ENCODE assay signal across 8 cellular contexts in genomic region chr11:67485873-67486343, GRCh38. TPM values are rescaled to one million over a fixed set of nuclear protein-coding genes. Genes with fewer than 3 reads are reported as not detected.
A peak's percentile ranks its signal among the peaks of the same experiment; 100 is the strongest.
DNase-seq lines count a peak whose midpoint lies in the region; ATAC-seq and TF ChIP-seq lines count a peak whose summit lies in the region.
"Not testable (repeated sequence)": the region's sequence is repeated elsewhere in the genome, so short reads cannot be mapped to it uniquely, and the experiment has no call there.
"Had no signal": no experiment of that assay in that cellular context is flagged by ENCODE, and none has a peak within 500 bp of the region (broad histone marks: within the 10 kb centered on the region; RNA-seq: fewer than 3 reads in every experiment).

No MANE protein-coding gene starts in this region.

- peak overlapping the region; percentile 4 for H3K4me3 ChIP-seq in OCI-LY1 (ENCODE audit: low read depth, low read length, poor library complexity, severe bottlenecking)
- not testable (repeated sequence) for H3K4me3 ChIP-seq in osteoblast (ENCODE audit: insufficient read depth, low read length)

- H3K9ac ChIP-seq in H9 (ENCODE audit: extremely low read depth, insufficient read length, low read length); OCI-LY1 (ENCODE audit: low read length): not testable (repeated sequence)

- not testable (repeated sequence) for H3K27ac Mint-ChIP-seq in H9
- H3K27ac Mint-ChIP-seq in activated CD4-positive, alpha-beta memory T cell treated with anti-CD3 and anti-CD28 coated beads for 36 hours: peak overlapping the region; percentile 99
- peak overlapping the region; percentile 94 for H3K27ac Mint-ChIP-seq in activated naive CD4-positive, alpha-beta T cell treated with anti-CD3 and anti-CD28 coated beads, Interleukin-2, amount 50 U/mL, for 24 hours

- not testable (repeated sequence) for H2BK15ac ChIP-seq in H9 (ENCODE audit: low read depth, low read length)

- not testable (repeated sequence) for H3K23me2 ChIP-seq in H9 (ENCODE audit: insufficient read length, low read depth, low read length, poor library complexity, severe bottlenecking)

- POLR2A ChIA-PET in activated CD4-positive, alpha-beta memory T cell treated with anti-CD3 and anti-CD28 coated beads for 36 hours (lab: Charles Lee): interaction anchor here (0.6 to 7.2 kb wide), 11 partner anchors 17 to 84 kb away, joined by 3 to 67 read pairs (median 4); partner anchors contain the start of genes CDK2AP2, CORO1B, PITPNM1 and PPP1CA

- not testable (repeated sequence) for H4K91ac ChIP-seq in H9 (ENCODE audit: insufficient read length, low read depth, low read length)

- not testable (repeated sequence) for H3K9me2 ChIP-seq in OCI-LY1 (ENCODE audit: low read depth, low read length)

- peak; percentile 48 for TF ChIP-seq POLR2A in GM10847 (IDR thresholded peaks at IDR 0.05; ENCODE audit: extremely low read depth, insufficient read length)

- not testable (repeated sequence) for H2BK120ac ChIP-seq in H9 (ENCODE audit: low read depth, low read length, poor library complexity, severe bottlenecking)

- H3K9me3 Mint-ChIP-seq in H9; activated CD4-positive, alpha-beta memory T cell treated with anti-CD3 and anti-CD28 coated beads for 36 hours; activated naive CD4-positive, alpha-beta T cell treated with anti-CD3 and anti-CD28 coated beads, Interleukin-2, amount 50 U/mL, for 24 hours: not testable (repeated sequence)

- H3K56ac ChIP-seq in H9 (ENCODE audit: insufficient read length, low read depth, low read length): not testable (repeated sequence)

- not testable (repeated sequence) for H3T11ph ChIP-seq in H9 (ENCODE audit: low read length)

- intact Hi-C loops in activated CD4-positive, alpha-beta memory T cell treated with anti-CD3 and anti-CD28 coated beads for 36 hours (cut with micrococcal nuclease): loop anchor here (1.0 to 10.0 kb wide), 5 partner anchors 47 to 371 kb away; partner anchors contain the start of genes ANKRD13D and KDM2A
- intact Hi-C loops in left ventricle myocardium superior (cut with micrococcal nuclease): not testable (repeated sequence)

- H3K4ac ChIP-seq in H9 (ENCODE audit: low read depth, low read length): not testable (repeated sequence)

- H3K4me3 Mint-ChIP-seq in H9: not testable (repeated sequence)
- peak overlapping the region; percentile 90 for H3K4me3 Mint-ChIP-seq in activated CD4-positive, alpha-beta memory T cell treated with anti-CD3 and anti-CD28 coated beads for 36 hours
- peak overlapping the region; percentile 83 for H3K4me3 Mint-ChIP-seq in activated naive CD4-positive, alpha-beta T cell treated with anti-CD3 and anti-CD28 coated beads, Interleukin-2, amount 50 U/mL, for 24 hours

- not testable (repeated sequence) for H3K79me1 ChIP-seq in H9 (ENCODE audit: insufficient read depth, low read depth, low read length, poor library complexity, severe bottlenecking)

- H4K5ac ChIP-seq in H9 (ENCODE audit: insufficient read length, low read depth, low read length): not testable (repeated sequence)

- not testable (repeated sequence) for H3F3A ChIP-seq in OCI-LY1 (ENCODE audit: insufficient read depth, low read length)

- H2AFZ ChIP-seq in H9 (ENCODE audit: low read length); OCI-LY1 (ENCODE audit: low read length); osteoblast (ENCODE audit: low read length): not testable (repeated sequence)

- not testable (repeated sequence) for H3K23ac ChIP-seq in H9 (ENCODE audit: insufficient read length, low read depth, low read length)

- not testable (repeated sequence) for H3K18ac ChIP-seq in H9 (ENCODE audit: insufficient read length, low read depth, low read length)

- TF ChIP-seq CTCF in H9 (conservative IDR thresholded peaks at IDR 0.05); OCI-LY1 (IDR thresholded peaks at IDR 0.05; ENCODE audit: low read length); osteoblast (IDR thresholded peaks at IDR 0.05; ENCODE audit: extremely low read depth, low read depth, low read length): not testable (repeated sequence)

- H2BK20ac ChIP-seq in H9 (ENCODE audit: low read depth, low read length, poor library complexity, severe bottlenecking): not testable (repeated sequence)

- not testable (repeated sequence) for H2AK5ac ChIP-seq in H9 (ENCODE audit: insufficient read length, low read length)

- peaks cover 19 to 25% of the 10 kb centered on the region in 2 experiments for H3K4me1 Mint-ChIP-seq in H9
- peaks cover 61% of the 10 kb centered on the region for H3K4me1 Mint-ChIP-seq in activated CD4-positive, alpha-beta memory T cell treated with anti-CD3 and anti-CD28 coated beads for 36 hours (ENCODE audit: low read depth)
- peaks cover 68% of the 10 kb centered on the region for H3K4me1 Mint-ChIP-seq in activated naive CD4-positive, alpha-beta T cell treated with anti-CD3 and anti-CD28 coated beads, Interleukin-2, amount 50 U/mL, for 24 hours

- not testable (repeated sequence) for H3K27me3 ChIP-seq in H9 (ENCODE audit: insufficient read depth, low read length); OCI-LY1 (ENCODE audit: insufficient read depth, low read length); osteoblast (ENCODE audit: insufficient read depth, low read length)

- peaks cover 30% of the 10 kb centered on the region; the same call in 1 of the 2 replicates for H3K36me3 ChIP-seq in OCI-LY1 (ENCODE audit: insufficient read depth, low read length)
- not testable (repeated sequence) for H3K36me3 ChIP-seq in osteoblast (ENCODE audit: insufficient read depth, low read length)

- not testable (repeated sequence) for H3K9me3 ChIP-seq in H9 (ENCODE audit: control insufficient read depth, low read depth, low read length); OCI-LY1 (ENCODE audit: low read length); osteoblast (ENCODE audit: low read depth, low read length)

- not testable (repeated sequence) for H3K27ac ChIP-seq in H9 (ENCODE audit: insufficient read length, low read depth, low read length); osteoblast (ENCODE audit: low read depth, low read length)
- H3K27ac ChIP-seq in OCI-LY1 (ENCODE audit: low read depth, low read length, poor library complexity, severe bottlenecking): peak overlapping the region; percentile 91

- not testable (repeated sequence) for H3K4me2 ChIP-seq in H9 (ENCODE audit: insufficient read depth, insufficient read length, low read length); osteoblast (ENCODE audit: insufficient read depth, low read length)
- H3K4me2 ChIP-seq in OCI-LY1 (ENCODE audit: low read length): peak overlapping the region; percentile 45

- DNase-seq in H9 (peak; percentile 73), left ventricle myocardium superior (peak; percentile 25), osteoblast (ENCODE audit: insufficient read length, low spot score, missing footprints) (peak; percentile 74)
- DNase-seq in activated CD4-positive, alpha-beta memory T cell treated with anti-CD3 and anti-CD28 coated beads for 36 hours: peak; percentile 90

- H3K4me1 ChIP-seq in H9 (ENCODE audit: insufficient read depth, low read length); osteoblast (ENCODE audit: insufficient read depth, low read length): not testable (repeated sequence)
- peaks cover 53% of the 10 kb centered on the region for H3K4me1 ChIP-seq in OCI-LY1 (ENCODE audit: insufficient read depth, low read length, severe bottlenecking)

- not testable (repeated sequence) for H4K20me1 ChIP-seq in H9 (ENCODE audit: control insufficient read depth, insufficient read depth, insufficient read length); OCI-LY1 (ENCODE audit: insufficient read depth, low read length)
- peaks cover 12% of the 10 kb centered on the region for H4K20me1 ChIP-seq in osteoblast (ENCODE audit: insufficient read depth, low read length)

- not testable (repeated sequence) for H2BK12ac ChIP-seq in H9 (ENCODE audit: insufficient read length, low read depth, low read length)

- no CpG with 5 or more reads among the region's 7 CpGs for whole genome bisulfite sequencing in H9 (ENCODE audit: extremely low coverage, insufficient read length, low lambda C conversion rate)

- peaks cover 9 to 22% (median 18%) of the 10 kb centered on the region in 3 experiments for H3K36me3 Mint-ChIP-seq in H9 (ENCODE audit: insufficient read depth in 1 of 3, low read depth in 3 of 3)
- peaks cover 55% of the 10 kb centered on the region for H3K36me3 Mint-ChIP-seq in activated CD4-positive, alpha-beta memory T cell treated with anti-CD3 and anti-CD28 coated beads for 36 hours
- H3K36me3 Mint-ChIP-seq in activated naive CD4-positive, alpha-beta T cell treated with anti-CD3 and anti-CD28 coated beads, Interleukin-2, amount 50 U/mL, for 24 hours: peaks cover 15% of the 10 kb centered on the region

- H3K27me3 Mint-ChIP-seq in H9 (ENCODE audit: low read depth): peaks cover 24% of the 10 kb centered on the region
- not testable (repeated sequence) for H3K27me3 Mint-ChIP-seq in activated CD4-positive, alpha-beta memory T cell treated with anti-CD3 and anti-CD28 coated beads for 36 hours; activated naive CD4-positive, alpha-beta T cell treated with anti-CD3 and anti-CD28 coated beads, Interleukin-2, amount 50 U/mL, for 24 hours

- ATAC-seq in left ventricle myocardium superior: not testable (repeated sequence)

- CTCF ChIA-PET in activated CD4-positive, alpha-beta memory T cell treated with anti-CD3 and anti-CD28 coated beads for 36 hours (lab: Charles Lee): interaction anchor here (0.9 to 3.6 kb wide), 3 partner anchors 17 to 129 kb away, joined by 3 to 13 read pairs (median 4); partner anchors contain the start of gene TMEM134

- not testable (repeated sequence) for H2BK5ac ChIP-seq in H9 (ENCODE audit: insufficient read length, low read length)

- not testable (repeated sequence) for H3K79me2 ChIP-seq in H9 (ENCODE audit: insufficient read depth, low read length); OCI-LY1 (ENCODE audit: insufficient read depth, low read length)
- H3K79me2 ChIP-seq in osteoblast (ENCODE audit: insufficient read depth, low read length): peaks cover 25% of the 10 kb centered on the region

- not testable (repeated sequence) for H4K8ac ChIP-seq in H9 (replicated peaks; ENCODE audit: insufficient read length, low read depth, low read length)

- not testable (repeated sequence) for H3K14ac ChIP-seq in H9 (ENCODE audit: insufficient read depth, low read length)

RNA-seq across cellular contexts. Expression of gene AIP, which starts 3.1 kb away (rescaled TPM):
- 31.9 and 35.6 TPM in 2 replicates for total RNA-seq in H9 (2021)
- total RNA-seq in activated CD4-positive, alpha-beta memory T cell treated with anti-CD3 and anti-CD28 coated beads for 36 hours: 100 to 1,000 TPM; 160 to 169 TPM
- 51.3 TPM for total RNA-seq in left ventricle myocardium superior
- total RNA-seq in osteoblast: 64.2 and 71.3 TPM in 2 replicates

RNA-seq across cellular contexts. Expression of gene TMEM134, which starts 16.9 kb away (rescaled TPM):
- 46.9 and 53.6 TPM in 2 replicates for total RNA-seq in H9 (2021)
- total RNA-seq in activated CD4-positive, alpha-beta memory T cell treated with anti-CD3 and anti-CD28 coated beads for 36 hours: 10 to 100 TPM; 68.2 to 75.2 TPM
- total RNA-seq in left ventricle myocardium superior: 91.5 TPM
- 15.6 and 29.3 TPM in 2 replicates for total RNA-seq in osteoblast

RNA-seq across cellular contexts. Expression of gene PITPNM1, which starts 19.3 kb away (rescaled TPM):
- total RNA-seq in H9 (2021) (43.5 and 50.1 TPM in 2 replicates), left ventricle myocardium superior (45.5 TPM), osteoblast (13.3 and 14.1 TPM in 2 replicates)
- 100 to 1,000 TPM; 139 to 143 TPM for total RNA-seq in activated CD4-positive, alpha-beta memory T cell treated with anti-CD3 and anti-CD28 coated beads for 36 hours

RNA-seq across cellular contexts. Expression of gene CDK2AP2, which starts 22.1 kb away (rescaled TPM):
- total RNA-seq in H9 (2021): 32.9 and 36.1 TPM in 2 replicates
- total RNA-seq in activated CD4-positive, alpha-beta memory T cell treated with anti-CD3 and anti-CD28 coated beads for 36 hours: 10 to 100 TPM; 82.7 to 84.7 TPM
- 55.0 TPM for total RNA-seq in left ventricle myocardium superior
- total RNA-seq in osteoblast: 6.2 and 10.3 TPM in 2 replicates

RNA-seq across cellular contexts. Expression of gene CABP4, which starts 30.8 kb away (rescaled TPM):
- 0.09 TPM in 1 of 2 replicates, not detected in the other for total RNA-seq in H9 (2021)
- total RNA-seq in activated CD4-positive, alpha-beta memory T cell treated with anti-CD3 and anti-CD28 coated beads for 36 hours: 1 to 10 TPM; 1.0 to 1.2 TPM
- total RNA-seq in left ventricle myocardium superior: 0.64 TPM
- total RNA-seq in osteoblast: not detected in 2 replicates
- total RNA-seq: foreskin keratinocyte had no signal

Comparison
In these comparisons a context has a peak if more than half of its experiments do, and no peak if none do; other contexts are left out.
1. DNase-seq: peak in every context shown above with its lines; median percentile 90 in activated CD4-positive, alpha-beta memory T cell treated with anti-CD3 and anti-CD28 coated beads for 36 hours; 74 in osteoblast; 73 in H9; 25 in left ventricle myocardium superior.